20 cellular contexts compared by ENCODE assay signal in the genomic region with DNA sequence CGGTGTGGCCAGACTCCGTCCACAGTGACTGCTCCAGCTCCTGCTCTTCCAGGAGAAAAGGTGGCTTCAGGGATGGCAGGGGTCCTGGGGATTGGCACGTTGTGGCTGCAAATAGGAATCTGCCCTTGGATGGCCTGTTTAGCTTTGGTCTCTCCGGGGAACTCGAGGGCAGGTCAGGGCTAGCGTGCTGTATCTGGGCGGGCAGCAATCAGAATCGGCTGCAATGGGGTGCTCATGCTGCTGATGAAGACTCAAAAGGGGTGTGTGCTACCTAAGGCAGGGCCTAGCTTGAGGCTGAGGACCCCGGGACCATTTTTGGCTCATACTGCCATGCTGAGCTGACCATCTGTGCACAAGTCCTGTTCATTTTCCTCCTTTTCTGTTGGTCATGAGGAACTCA.
"Had no signal": no experiment of that assay in that cellular context is flagged by ENCODE, and none has a peak within 500 bp of the region (broad histone marks: within the 10 kb centered on the region; RNA-seq: fewer than 3 reads in every experiment).

No MANE protein-coding gene starts in this region.

- DNase-seq: activated B cell treated with CpG ODN at 0.5 μM for 24 hours; activated CD4-positive, alpha-beta memory T cell treated with anti-CD3 and anti-CD28 coated beads for 36 hours; activated CD4-positive, alpha-beta T cell treated with anti-CD3 and anti-CD28 coated beads for 1 hour; activated effector memory CD4-positive, alpha-beta T cell treated with Interleukin-2 at 50 U/mL for 16 hours; activated naive CD4-positive, alpha-beta T cell; activated T-cell treated with anti-CD3 and anti-CD28 coated beads, Interleukin-2, amount 50 U/mL, for 24 hours; aorta; KG1; NCI-H1092; NCI-H1417 treated with DMSO at 0.1 percent for 48 hours; NCI-H1694; NCI-H2029 treated with DMSO at 0.1 percent for 48 hours; NCI-H345; NCI-H510A; NCI-H526 treated with DMSO at 0.1 percent for 48 hours; NCI-H82; SW 1271; T-helper 9 cell had no signal

- H3K9me3 ChIP-seq: SJSA1 had no signal

- H3K27me3 ChIP-seq: SJSA1 had no signal

- ATAC-seq: SK-N-SH treated with all-trans-retinoic acid at 6 μM for 48 hours had no signal

- H3K4me3 ChIP-seq: SJSA1 had no signal
